Comparison of ENCODE assay signal across 20 cellular contexts in the genomic region with DNA sequence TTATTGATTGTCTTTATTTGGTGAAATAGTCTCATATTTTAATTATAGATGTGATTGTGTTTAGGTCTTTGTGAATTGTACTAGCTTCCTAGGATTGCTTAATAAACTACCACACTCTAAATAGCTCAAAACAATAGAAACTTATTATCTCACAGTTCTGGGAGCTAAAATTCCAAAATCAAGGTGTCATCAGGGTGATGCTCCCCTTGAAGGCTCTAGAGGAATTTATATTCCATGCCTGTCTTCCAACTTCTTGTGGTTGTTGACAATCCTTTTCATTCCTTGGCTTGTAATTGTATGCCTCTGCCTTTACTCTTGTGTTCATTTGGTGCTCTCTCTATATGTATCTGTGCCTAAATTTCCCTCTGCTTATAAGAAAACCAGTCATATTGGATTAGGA.
DNase-seq lines count a peak whose midpoint lies in the region; ATAC-seq and TF ChIP-seq lines count a peak whose summit lies in the region.
"Had no signal": no experiment of that assay in that cellular context is flagged by ENCODE, and none has a peak within 500 bp of the region (broad histone marks: within the 10 kb centered on the region; RNA-seq: fewer than 3 reads in every experiment).

No MANE protein-coding gene starts in this region.

- H3K4ac ChIP-seq in IMR-90 (ENCODE audit: low read depth, low read length): peak overlapping the region; percentile 51; the same call in 1 of the 2 replicates

- H4K8ac ChIP-seq in IMR-90 (ENCODE audit: low read depth in 2 of 2, low read length in 2 of 2): peak overlapping the region; percentile 4 to 65; a peak in 2 of 4 replicates

- no peak overlapping the region for H3K27ac Mint-ChIP-seq in CD14-positive monocyte
- H3K27ac Mint-ChIP-seq: activated CD8-positive, alpha-beta T cell treated with anti-CD3 and anti-CD28 coated beads for 36 hours; activated T-helper 1 cell treated with anti-CD3 and anti-CD28 coated beads, Interleukin-12 subunit alpha, Interleukin-12 subunit beta, Interleukin-2, Interleukin-4 antibody, amounts not matched to agents 30 ng/mL and 10 ng/mL and 1 ng/mL, durations not matched to agents 14 hours and 24 hours and 36 hours had no signal

- H3K27me3 ChIP-seq in ACC112 (ENCODE audit: insufficient read depth, low read length) (no peaks in the 10 kb centered on the region), IMR-90 (ENCODE audit: control insufficient read depth, insufficient read depth, low read length) (no peaks in the 10 kb centered on the region)
- H3K27me3 ChIP-seq: adrenal gland, ovary had no signal

- H3K79me2 ChIP-seq in ACC112 (ENCODE audit: control insufficient read depth, insufficient read depth, low read length, unreplicated experiment): peaks cover 18% of the 10 kb centered on the region

- H2BK15ac ChIP-seq in IMR-90 (ENCODE audit: low read depth, low read length): no peak overlapping the region

- H3K4me3 ChIP-seq in ACC112 (ENCODE audit: low read depth, low read length): no peak overlapping the region
- no peak overlapping the region for H3K4me3 ChIP-seq in IMR-90 (ENCODE audit: insufficient read depth, low read depth, low read length)
- H3K4me3 ChIP-seq: adrenal gland, ovary had no signal

- dilution Hi-C loops in IMR-90 (cut with HindIII; ENCODE audit: low sequenced_read_pairs, unreplicated experiment): no loop called here

- no peaks in the 10 kb centered on the region for H3K36me3 Mint-ChIP-seq in CD14-positive monocyte

- peak overlapping the region; percentile 12; the same call in 1 of the 2 replicates for H2BK20ac ChIP-seq in IMR-90 (ENCODE audit: low read depth, low read length)

- no peaks in the 10 kb centered on the region for H3K4me1 Mint-ChIP-seq in CD14-positive monocyte

- POLR2A ChIA-PET in IMR-90 (lab: Charles Lee; ENCODE audit: unreplicated experiment): no interaction called here

- H2BK120ac ChIP-seq in IMR-90 (ENCODE audit: low read depth, low read length): peak overlapping the region; percentile 26; the same call in 1 of the 2 replicates

- TF ChIP-seq POLR2A in IMR-90 (IDR thresholded peaks at IDR 0.05; ENCODE audit: low read depth, low read length): no peak

- no peak for TF ChIP-seq RAD21 in IMR-90 (IDR thresholded peaks at IDR 0.05; ENCODE audit: low read length)

- peak overlapping the region; percentile 34; the same call in 1 of the 2 replicates for H3K23ac ChIP-seq in IMR-90 (ENCODE audit: low read depth, low read length)

- H2AK9ac ChIP-seq in IMR-90 (replicated peaks; ENCODE audit: low read depth, low read length, poor library complexity): no peak overlapping the region

- CTCF ChIA-PET in IMR-90 (lab: Yijun Ruan, JAX): interaction anchor here (0.5 to 0.7 kb wide), 3 partner anchors 20 to 1202 kb away, joined by 3 to 5 read pairs (median 5); no protein-coding TSS in a partner anchor

- H3K9ac ChIP-seq in IMR-90 (ENCODE audit: low read depth, low read length): no peak overlapping the region
- H3K9ac ChIP-seq: KMS-11 had no signal

- peak overlapping the region; percentile 75; the same call in 1 of the 2 replicates for H3K18ac ChIP-seq in IMR-90 (ENCODE audit: low read depth, low read length)

- 0 out of 2 replicates have a peak, but pooled peaks cover 2% of the 10 kb centered on the region for H3K9me1 ChIP-seq in IMR-90 (ENCODE audit: insufficient read depth, low read length)

- H3K79me1 ChIP-seq in IMR-90 (ENCODE audit: low read depth in 1 of 2, low read length in 2 of 2): peaks cover 3% of the 10 kb centered on the region in 2 experiments; a peak in 1 of 4 replicates

- peak overlapping the region; percentile 95 for H2BK5ac ChIP-seq in IMR-90 (ENCODE audit: low read depth, low read length, poor library complexity, severe bottlenecking)

- in situ Hi-C loops in IMR-90 (cut with MboI; ENCODE audit: low sequenced_read_pairs): no loop called here

- ATAC-seq in IMR-90 (ENCODE audit: low read depth): peak; percentile 56
- ATAC-seq: activated CD8-positive, alpha-beta T cell treated with anti-CD3 and anti-CD28 coated beads for 36 hours; left lobe of liver had no signal

- peak overlapping the region; percentile 23 for H3K14ac ChIP-seq in IMR-90 (replicated peaks; ENCODE audit: low read depth, low read length)

- H3K56ac ChIP-seq in IMR-90 (ENCODE audit: extremely low read depth, insufficient read depth, low read length): no peak overlapping the region

- peaks cover 37% of the 10 kb centered on the region for H3K4me1 ChIP-seq in ACC112 (ENCODE audit: control insufficient read depth, insufficient read depth, low read length, unreplicated experiment)
- H3K4me1 ChIP-seq in IMR-90 (ENCODE audit: control insufficient read depth, insufficient read depth, low read length): peaks cover 6% of the 10 kb centered on the region
- H3K4me1 ChIP-seq: adrenal gland, Caco-2 had no signal

- H2AK5ac ChIP-seq in IMR-90 (ENCODE audit: low read depth, low read length): 0 out of 2 replicates have a peak overlapping the region, but pooled peaks have one; percentile 1

- TF ChIP-seq CTCF in IMR-90 (conservative IDR thresholded peaks at IDR 0.05; ENCODE audit: low read depth, low read length) (no peak), CD14-positive monocyte (IDR thresholded peaks at IDR 0.05) (no peak)

- intact Hi-C loops in IMR-90 (cut with micrococcal nuclease) (no loop called here), CD14-positive monocyte (cut with micrococcal nuclease) (no loop called here)

- BruUV-seq in IMR-90 (replicated peaks; lab: Mats Ljungman, UMichigan): no TSS peak

- H3K27ac ChIP-seq in ACC112 (ENCODE audit: low read depth, low read length): peak overlapping the region; percentile 40
- no peak overlapping the region for H3K27ac ChIP-seq in IMR-90 (ENCODE audit: insufficient read depth, low read length)
- H3K27ac ChIP-seq: adrenal gland, KMS-11, ovary, VCaP had no signal

- peaks cover 2% of the 10 kb centered on the region for H3K9me3 ChIP-seq in IMR-90 (ENCODE audit: control insufficient read depth, insufficient read depth, low read length)
- H3K9me3 ChIP-seq: ovary had no signal

- H4K20me1 ChIP-seq in IMR-90 (ENCODE audit: insufficient read depth, low read length): no peaks in the 10 kb centered on the region

- peak overlapping the region; percentile 79; the same call in 1 of the 2 replicates for H4K5ac ChIP-seq in IMR-90 (ENCODE audit: low read depth, low read length)

- H3K4me3 Mint-ChIP-seq in CD14-positive monocyte: no peak overlapping the region
- H3K4me3 Mint-ChIP-seq: activated CD8-positive, alpha-beta T cell treated with anti-CD3 and anti-CD28 coated beads for 36 hours; activated T-helper 1 cell treated with anti-CD3 and anti-CD28 coated beads, Interleukin-12 subunit alpha, Interleukin-12 subunit beta, Interleukin-2, Interleukin-4 antibody, amounts not matched to agents 30 ng/mL and 10 ng/mL and 1 ng/mL, durations not matched to agents 14 hours and 24 hours and 36 hours had no signal

- peaks cover 0 to 3% (median 3%) of the 10 kb centered on the region in 3 donors for H3K27me3 Mint-ChIP-seq in CD14-positive monocyte (ENCODE audit: low read depth in 3 of 3)

- H3K36me3 ChIP-seq in ACC112 (ENCODE audit: insufficient read depth, low read length) (no peaks in the 10 kb centered on the region; the same call in 1 of the 2 replicates), IMR-90 (ENCODE audit: control insufficient read depth, insufficient read depth, low read length) (no peaks in the 10 kb centered on the region)
- H3K36me3 ChIP-seq: adrenal gland, ovary had no signal

- H2AFZ ChIP-seq in ACC112 (ENCODE audit: low read length, unreplicated experiment) (no peak overlapping the region), IMR-90 (replicated peaks; ENCODE audit: low read length, poor library complexity) (no peak overlapping the region)

- peak overlapping the region; percentile 44; the same call in 1 of the 2 replicates for H3K4me2 ChIP-seq in IMR-90 (ENCODE audit: low read depth, low read length)
- H3K4me2 ChIP-seq: KMS-11 had no signal

- peak; percentile 41 for DNase-seq in IMR-90
- DNase-seq in astrocyte of the hippocampus (ENCODE audit: low read depth, low spot score): peak; percentile 39
- peak; percentile 68 for DNase-seq in iris pigment epithelial cell (ENCODE audit: low read depth)
- DNase-seq in NCI-H510A (lab: John Stamatoyannopoulos, UW): no peak
- no peak for DNase-seq in CD14-positive monocyte (ENCODE audit: low spot score)
- no peak for DNase-seq in NCI-H446 (lab: John Stamatoyannopoulos, UW)
- DNase-seq in hepatic stellate cell (ENCODE audit: low spot score): no peak
- DNase-seq: activated CD8-positive, alpha-beta T cell treated with anti-CD3 and anti-CD28 coated beads for 36 hours; adrenal gland; Caco-2; hypothalamus; NCI-H1436; NCI-H446 treated with DMSO at 0.1 percent for 48 hours; ovary; stimulated activated naive CD4-positive, alpha-beta T cell had no signal

- H4K91ac ChIP-seq in IMR-90 (ENCODE audit: insufficient read depth, low read depth, low read length): no peak overlapping the region

- peaks cover 0 to 8% (median 2%) of the 10 kb centered on the region in 7 donors for H3K9me3 Mint-ChIP-seq in CD14-positive monocyte
- H3K9me3 Mint-ChIP-seq: activated T-helper 1 cell treated with anti-CD3 and anti-CD28 coated beads, Interleukin-12 subunit alpha, Interleukin-12 subunit beta, Interleukin-2, Interleukin-4 antibody, amounts not matched to agents 30 ng/mL and 10 ng/mL and 1 ng/mL, durations not matched to agents 14 hours and 24 hours and 36 hours had no signal

TF ChIP-seq in IMR-90, 13 proteins besides CTCF, POLR2A, EP300 and RAD21:
- TF ChIP-seq CEBPB (IDR thresholded peaks at IDR 0.05; ENCODE audit: low read depth, low read length) (peak; percentile 65), RCOR1 (IDR thresholded peaks at IDR 0.05; ENCODE audit: insufficient replicate concordance, low read length) (no peak)
TF ChIP-seq in IMR-90: peak in this region for 1.

Comparison
In these comparisons a context has a peak if more than half of its experiments do, and no peak if none do; other contexts are left out.
1. DNase-seq: peak in IMR-90 (single experiment), astrocyte of the hippocampus (single experiment) and iris pigment epithelial cell (single experiment); none in NCI-H510A (single experiment), CD14-positive monocyte (single experiment), NCI-H446 (0 of 2) and hepatic stellate cell (single experiment).